ENCODE assay signal across 29 cellular contexts in genomic region chr11:19906126-19906525, GRCh38.
"Had no signal": no experiment of that assay in that cellular context is flagged by ENCODE, and none has a peak within 500 bp of the region (broad histone marks: within the 10 kb centered on the region; RNA-seq: fewer than 3 reads in every experiment).

No MANE protein-coding gene starts in this region.

- DNase-seq: activated B cell treated with CpG ODN at 0.5 μM for 24 hours; activated CD8-positive, alpha-beta memory T cell treated with anti-CD3 and anti-CD28 coated beads, Interleukin-2, amount 10 ng/mL, durations not matched to agents 7 days and 5 days; activated CD8-positive, alpha-beta T cell treated with anti-CD3 and anti-CD28 coated beads, Interleukin-2, amount 10 ng/mL, durations not matched to agents 7 days and 5 days; activated naive CD8-positive, alpha-beta T cell treated with anti-CD3 and anti-CD28 coated beads, Interleukin-2, amount 50 U/mL, for 24 hours; activated T-cell treated with anti-CD3 and anti-CD28 coated beads, Interleukin-2, amount 50 U/mL, for 48 hours; amygdala; central memory CD4-positive, alpha-beta T cell; endodermal cell; foreskin fibroblast; head of caudate nucleus; hippocampal formation; immature natural killer cell; kidney; left colon; mammary epithelial cell; naive B cell; nephron progenitor cell; small intestine; stimulated activated CD4-positive, alpha-beta T cell treated with anti-CD3 and anti-CD28 coated beads, Interleukin-4, amount 100 ng/mL, for 24 hours; T-helper 9 cell had no signal

- H3K27me3 Mint-ChIP-seq: activated B cell treated with CpG ODN at 0.5 μM for 24 hours; activated naive CD4-positive, alpha-beta T cell treated with anti-CD3 and anti-CD28 coated beads, Interleukin-2, amount 50 U/mL, for 24 hours; activated naive CD8-positive, alpha-beta T cell treated with anti-CD3 and anti-CD28 coated beads, Interleukin-2, amount 50 U/mL, for 24 hours; naive B cell; stimulated activated naive CD8-positive, alpha-beta T cell treated with anti-CD3 and anti-CD28 coated beads, Interleukin-15, Interleukin-2, amounts not matched to agents 100 ng/mL and 50 ng/mL, for 24 hours had no signal

- H3K27ac Mint-ChIP-seq: activated B cell treated with CpG ODN at 0.5 μM for 24 hours; activated CD8-positive, alpha-beta memory T cell treated with anti-CD3 and anti-CD28 coated beads, Interleukin-2, amount 10 ng/mL, durations not matched to agents 7 days and 5 days; activated CD8-positive, alpha-beta T cell treated with anti-CD3 and anti-CD28 coated beads, Interleukin-2, amount 10 ng/mL, durations not matched to agents 7 days and 5 days; activated naive CD4-positive, alpha-beta T cell treated with anti-CD3 and anti-CD28 coated beads, Interleukin-2, amount 50 U/mL, for 24 hours; activated naive CD8-positive, alpha-beta T cell treated with anti-CD3 and anti-CD28 coated beads, Interleukin-2, amount 50 U/mL, for 24 hours; activated T-helper 2 cell treated with anti-CD3 and anti-CD28 coated beads, Interferon-gamma antibody, Interleukin-2, Interleukin-4, amounts not matched to agents 10 μg/mL and 5 μg/mL and 100 μg/mL, durations not matched to agents 14 hours and 24 hours and 36 hours; dendritic cell treated with granulocyte-macrophage colony-stimulating factor and Interleukin-4, amounts not matched to agents 40 ng/mL and 50 ng/mL, for 4 days; endodermal cell; immature natural killer cell; mesothelial cell of epicardium; naive B cell; nephron progenitor cell; stimulated activated effector memory CD8-positive, alpha-beta T cell treated with anti-CD3 and anti-CD28 coated beads, Interleukin-12 subunit alpha, Interleukin-12 subunit beta, amount 100 ng/mL, for 72 hours; stimulated activated naive CD8-positive, alpha-beta T cell treated with anti-CD3 and anti-CD28 coated beads, Interleukin-15, Interleukin-2, amounts not matched to agents 100 ng/mL and 50 ng/mL, for 24 hours had no signal

- H3K27ac ChIP-seq: neutrophil had no signal

- H3K36me3 ChIP-seq: neutrophil had no signal

- FAIRE-seq: kidney, small intestine, TTC549 had no signal

- H3K4me3 Mint-ChIP-seq: activated B cell treated with CpG ODN at 0.5 μM for 24 hours; activated CD8-positive, alpha-beta memory T cell treated with anti-CD3 and anti-CD28 coated beads, Interleukin-2, amount 10 ng/mL, durations not matched to agents 7 days and 5 days; activated CD8-positive, alpha-beta T cell treated with anti-CD3 and anti-CD28 coated beads, Interleukin-2, amount 10 ng/mL, durations not matched to agents 7 days and 5 days; activated naive CD4-positive, alpha-beta T cell treated with anti-CD3 and anti-CD28 coated beads, Interleukin-2, amount 50 U/mL, for 24 hours; activated naive CD8-positive, alpha-beta T cell treated with anti-CD3 and anti-CD28 coated beads, Interleukin-2, amount 50 U/mL, for 24 hours; dendritic cell treated with granulocyte-macrophage colony-stimulating factor and Interleukin-4, amounts not matched to agents 40 ng/mL and 50 ng/mL, for 4 days; endodermal cell; immature natural killer cell; mesothelial cell of epicardium; naive B cell; nephron progenitor cell; stimulated activated effector memory CD8-positive, alpha-beta T cell treated with anti-CD3 and anti-CD28 coated beads, Interleukin-12 subunit alpha, Interleukin-12 subunit beta, amount 100 ng/mL, for 72 hours; stimulated activated naive CD8-positive, alpha-beta T cell treated with anti-CD3 and anti-CD28 coated beads, Interleukin-15, Interleukin-2, amounts not matched to agents 100 ng/mL and 50 ng/mL, for 24 hours had no signal

- H3K36me3 Mint-ChIP-seq: activated CD8-positive, alpha-beta memory T cell treated with anti-CD3 and anti-CD28 coated beads, Interleukin-2, amount 10 ng/mL, durations not matched to agents 7 days and 5 days; activated naive CD4-positive, alpha-beta T cell treated with anti-CD3 and anti-CD28 coated beads, Interleukin-2, amount 50 U/mL, for 24 hours; immature natural killer cell; mesothelial cell of epicardium; naive B cell; stimulated activated effector memory CD8-positive, alpha-beta T cell treated with anti-CD3 and anti-CD28 coated beads, Interleukin-12 subunit alpha, Interleukin-12 subunit beta, amount 100 ng/mL, for 72 hours had no signal

- ATAC-seq: activated CD8-positive, alpha-beta memory T cell treated with anti-CD3 and anti-CD28 coated beads, Interleukin-2, amount 10 ng/mL, durations not matched to agents 7 days and 5 days; activated CD8-positive, alpha-beta T cell treated with anti-CD3 and anti-CD28 coated beads, Interleukin-2, amount 10 ng/mL, durations not matched to agents 7 days and 5 days; activated naive CD8-positive, alpha-beta T cell treated with anti-CD3 and anti-CD28 coated beads, Interleukin-2, amount 50 U/mL, for 24 hours; sciatic nerve had no signal

- H3K4me1 Mint-ChIP-seq: activated B cell treated with CpG ODN at 0.5 μM for 24 hours; activated CD8-positive, alpha-beta memory T cell treated with anti-CD3 and anti-CD28 coated beads, Interleukin-2, amount 10 ng/mL, durations not matched to agents 7 days and 5 days; activated naive CD4-positive, alpha-beta T cell treated with anti-CD3 and anti-CD28 coated beads, Interleukin-2, amount 50 U/mL, for 24 hours; activated naive CD8-positive, alpha-beta T cell treated with anti-CD3 and anti-CD28 coated beads, Interleukin-2, amount 50 U/mL, for 24 hours; endodermal cell; immature natural killer cell; naive B cell; stimulated activated effector memory CD8-positive, alpha-beta T cell treated with anti-CD3 and anti-CD28 coated beads, Interleukin-12 subunit alpha, Interleukin-12 subunit beta, amount 100 ng/mL, for 72 hours had no signal

- H3K9me3 ChIP-seq: neutrophil had no signal

- H3K9me3 Mint-ChIP-seq: activated B cell treated with CpG ODN at 0.5 μM for 24 hours; activated naive CD4-positive, alpha-beta T cell treated with anti-CD3 and anti-CD28 coated beads, Interleukin-2, amount 50 U/mL, for 24 hours; activated naive CD8-positive, alpha-beta T cell treated with anti-CD3 and anti-CD28 coated beads, Interleukin-2, amount 50 U/mL, for 24 hours; activated T-helper 2 cell treated with anti-CD3 and anti-CD28 coated beads, Interferon-gamma antibody, Interleukin-2, Interleukin-4, amounts not matched to agents 10 μg/mL and 5 μg/mL and 100 μg/mL, durations not matched to agents 14 hours and 24 hours and 36 hours; dendritic cell treated with granulocyte-macrophage colony-stimulating factor and Interleukin-4, amounts not matched to agents 40 ng/mL and 50 ng/mL, for 4 days; endodermal cell; immature natural killer cell; mesothelial cell of epicardium; naive B cell; nephron progenitor cell; stimulated activated effector memory CD8-positive, alpha-beta T cell treated with anti-CD3 and anti-CD28 coated beads, Interleukin-12 subunit alpha, Interleukin-12 subunit beta, amount 100 ng/mL, for 72 hours; stimulated activated naive CD8-positive, alpha-beta T cell treated with anti-CD3 and anti-CD28 coated beads, Interleukin-15, Interleukin-2, amounts not matched to agents 100 ng/mL and 50 ng/mL, for 24 hours had no signal
